Comparison of ENCODE assay signal across 8 cellular contexts in the genomic region with DNA sequence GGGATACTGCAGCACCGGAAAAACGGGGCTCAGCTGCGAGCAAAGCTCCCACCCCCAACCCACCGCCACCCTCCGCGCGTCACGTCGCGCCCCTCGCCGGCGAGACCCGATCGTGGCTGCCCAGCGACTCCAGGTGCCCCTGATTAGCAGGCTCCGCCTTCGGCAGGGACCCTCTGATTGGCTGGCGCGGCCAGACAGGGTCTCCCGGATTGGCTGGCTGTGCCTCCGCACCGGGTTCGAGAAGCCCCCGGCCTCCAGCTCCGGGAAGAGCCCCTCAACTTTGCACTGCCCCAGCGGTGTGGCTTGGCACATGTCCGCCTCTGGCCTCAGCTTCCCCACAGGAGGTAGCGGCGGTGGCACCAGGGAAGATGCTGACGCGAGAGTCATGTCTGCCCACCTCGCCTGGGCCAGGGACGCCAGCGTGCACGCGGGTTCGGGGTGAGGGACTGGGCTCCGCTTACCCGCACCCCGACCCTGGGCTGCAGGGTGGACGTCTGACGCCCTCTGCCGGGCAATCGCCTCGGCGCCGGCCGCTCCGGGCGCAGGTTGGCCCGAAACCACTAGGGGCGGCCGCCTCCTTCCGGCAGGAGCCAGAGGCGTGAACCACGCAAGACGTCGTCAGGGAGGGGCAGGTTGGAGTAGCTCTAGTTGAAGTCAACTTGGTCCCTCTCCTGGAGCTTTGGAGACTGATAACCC. TPM values are rescaled to one million over a fixed set of nuclear protein-coding genes. Genes with fewer than 3 reads are reported as not detected.
A peak's percentile ranks its signal among the peaks of the same experiment; 100 is the strongest.
DNase-seq lines count a peak whose midpoint lies in the region; ATAC-seq, FAIRE-seq and TF ChIP-seq lines count a peak whose summit lies in the region.

No MANE protein-coding gene starts in this region.

- CTCF ChIA-PET in WTC11 (lab: Charles Lee): interaction anchor here (0.6 to 12.5 kb wide), 87 partner anchors 13 to 1737 kb away, joined by 3 to 532 read pairs (median 5); a partner anchor contains a TSS

- H3K4me2 ChIP-seq in keratinocyte (ENCODE audit: control insufficient read depth, extremely low read depth, insufficient read depth, low read depth, low read length): peak overlapping the region; percentile 88

- peaks cover 42% of the 10 kb centered on the region for H3K4me1 ChIP-seq in keratinocyte (ENCODE audit: control insufficient read depth, extremely low read depth, insufficient read depth, low read length)

- dilution Hi-C loops in keratinocyte (cut with MboI; ENCODE audit: extremely low pct_ligation_motif_present, low sequenced_read_pairs): no loop called here

- H3K27me3 ChIP-seq in keratinocyte (ENCODE audit: control insufficient read depth, extremely low read depth, insufficient read depth, low read length): no peaks in the 10 kb centered on the region

- POLR2A ChIA-PET in WTC11 (lab: Charles Lee): interaction anchor here (0.6 to 11.7 kb wide), 9 partner anchors 9 to 359 kb away, joined by 3 to 161 read pairs (median 6); a partner anchor contains a TSS

- FAIRE-seq in keratinocyte (lab: Jason Lieb, UNC): no peak

- peak; percentile 87 for TF ChIP-seq CTCF in WTC11 (IDR thresholded peaks at IDR 0.05)
- TF ChIP-seq CTCF in cardiac fibroblast (IDR thresholded peaks at IDR 0.05; ENCODE audit: low read depth, low read length): peak; percentile 99
- peak in 2 of 3 experiments; percentile 97 to 100 for TF ChIP-seq CTCF in keratinocyte (optimal IDR thresholded peaks at IDR 0.05 in 1 of 3, IDR thresholded peaks at IDR 0.05 in 1 of 3, conservative IDR thresholded peaks at IDR 0.05 in 1 of 3; ENCODE audit: extremely low read depth in 1 of 3, insufficient read depth in 2 of 3, low read length in 3 of 3)

- peak overlapping the region; percentile 89 for H2AFZ ChIP-seq in keratinocyte (ENCODE audit: control insufficient read depth, low read length)

- H3K4me3 ChIP-seq in cardiac fibroblast (replicated peaks in 1 of 2; ENCODE audit: low read depth in 2 of 2, low read length in 2 of 2) (peak overlapping the region; percentile 52 to 53), keratinocyte (ENCODE audit: control insufficient read depth in 2 of 3, extremely low read depth in 1 of 3, insufficient read depth in 2 of 3, low read depth in 1 of 3, low read length in 3 of 3) (peak overlapping the region; percentile 39 to 67 (median 60))

- H3K9me1 ChIP-seq in keratinocyte (ENCODE audit: control insufficient read depth, extremely low read depth, insufficient read depth, low read length): no peaks in the 10 kb centered on the region

- no peaks in the 10 kb centered on the region for H3K9me3 ChIP-seq in keratinocyte (ENCODE audit: control insufficient read depth, low read depth, low read length)

- H3K36me3 Mint-ChIP-seq in WTC11: peaks cover 10% of the 10 kb centered on the region

- H3K27ac Mint-ChIP-seq in WTC11: peak overlapping the region; percentile 90

- peaks cover 49% of the 10 kb centered on the region for H3K4me1 Mint-ChIP-seq in WTC11

- H3K9me3 Mint-ChIP-seq in WTC11: no peaks in the 10 kb centered on the region

- H4K20me1 ChIP-seq in keratinocyte (ENCODE audit: control insufficient read depth, extremely low read depth, insufficient read depth, low read length): no peaks in the 10 kb centered on the region

- no peaks in the 10 kb centered on the region; the same call in 1 of the 2 replicates for H3K27me3 Mint-ChIP-seq in WTC11 (ENCODE audit: low read depth)

- peaks cover 5 to 6% of the 10 kb centered on the region in 2 experiments for H3K36me3 ChIP-seq in keratinocyte (ENCODE audit: control insufficient read depth in 2 of 2, extremely low read depth in 1 of 2, insufficient read depth in 2 of 2, low read length in 2 of 2)

- H3K79me2 ChIP-seq in keratinocyte (ENCODE audit: control insufficient read depth, insufficient read depth, low read length): peaks cover 5% of the 10 kb centered on the region

- H3K27ac ChIP-seq in keratinocyte (ENCODE audit: control insufficient read depth, insufficient read depth, low read length): peak overlapping the region; percentile 57

- peak overlapping the region; percentile 69 for H3K9ac ChIP-seq in keratinocyte (ENCODE audit: control insufficient read depth, extremely low read depth, insufficient read depth, low read length)

- peak; percentile 39 for ATAC-seq in GM18517 (IDR thresholded peaks at IDR 0.05; ENCODE audit: unreplicated experiment)
- ATAC-seq in HG03045 (IDR thresholded peaks at IDR 0.05; ENCODE audit: unreplicated experiment): peak; percentile 49
- ATAC-seq in WTC11: peak; percentile 60

- DNase-seq in A172 (ENCODE audit: low spot score) (peak; percentile 81), NCI-H2227 (lab: John Stamatoyannopoulos, UW; ENCODE audit: unreplicated experiment) (peak; percentile 92), WTC11 (ENCODE audit: low spot score) (peak; percentile 95), cardiac fibroblast (ENCODE audit: low read depth in 2 of 2) (peak; percentile 90 to 95), keratinocyte (ENCODE audit: low read depth, low spot score) (peak; percentile 76)
- DNase-seq in stimulated activated CD4-positive, alpha-beta T cell treated with anti-CD3 and anti-CD28 coated beads, Interleukin-15, amount 100 ng/mL, for 24 hours: peak; percentile 96

- peak overlapping the region; percentile 71 for H3K4me3 Mint-ChIP-seq in WTC11

TF ChIP-seq in WTC11, 78 proteins besides CTCF, POLR2A, EP300 and RAD21 (continues in another document):
- TF ChIP-seq TEAD4 (CRISPR knock-in tag; IDR thresholded peaks at IDR 0.05) (no peak), ZNF317 (CRISPR knock-in tag; IDR thresholded peaks at IDR 0.05; ENCODE audit: borderline replicate concordance, low read depth) (no peak), NR2C2 (CRISPR knock-in tag; IDR thresholded peaks at IDR 0.05) (no peak; the same call in 1 of the 2 replicates), FOXP1 (CRISPR knock-in tag; IDR thresholded peaks at IDR 0.05; ENCODE audit: borderline replicate concordance) (peak; percentile 96), PRRX2 (CRISPR knock-in tag; IDR thresholded peaks at IDR 0.05) (peak; percentile 83; the same call in 1 of the 2 replicates), TP53 (CRISPR knock-in tag; IDR thresholded peaks at IDR 0.05) (no peak)
- TF ChIP-seq, protein P1, sequence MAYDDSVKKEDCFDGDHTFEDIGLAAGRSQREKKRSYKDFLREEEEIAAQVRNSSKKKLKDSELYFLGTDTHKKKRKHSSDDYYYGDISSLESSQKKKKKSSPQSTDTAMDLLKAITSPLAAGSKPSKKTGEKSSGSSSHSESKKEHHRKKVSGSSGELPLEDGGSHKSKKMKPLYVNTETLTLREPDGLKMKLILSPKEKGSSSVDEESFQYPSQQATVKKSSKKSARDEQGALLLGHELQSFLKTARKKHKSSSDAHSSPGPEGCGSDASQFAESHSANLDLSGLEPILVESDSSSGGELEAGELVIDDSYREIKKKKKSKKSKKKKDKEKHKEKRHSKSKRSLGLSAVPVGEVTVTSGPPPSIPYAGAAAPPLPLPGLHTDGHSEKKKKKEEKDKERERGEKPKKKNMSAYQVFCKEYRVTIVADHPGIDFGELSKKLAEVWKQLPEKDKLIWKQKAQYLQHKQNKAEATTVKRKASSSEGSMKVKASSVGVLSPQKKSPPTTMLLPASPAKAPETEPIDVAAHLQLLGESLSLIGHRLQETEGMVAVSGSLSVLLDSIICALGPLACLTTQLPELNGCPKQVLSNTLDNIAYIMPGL (CRISPR knock-in tag; IDR thresholded peaks at IDR 0.05): peak; percentile 100
- TF ChIP-seq, protein P2, sequence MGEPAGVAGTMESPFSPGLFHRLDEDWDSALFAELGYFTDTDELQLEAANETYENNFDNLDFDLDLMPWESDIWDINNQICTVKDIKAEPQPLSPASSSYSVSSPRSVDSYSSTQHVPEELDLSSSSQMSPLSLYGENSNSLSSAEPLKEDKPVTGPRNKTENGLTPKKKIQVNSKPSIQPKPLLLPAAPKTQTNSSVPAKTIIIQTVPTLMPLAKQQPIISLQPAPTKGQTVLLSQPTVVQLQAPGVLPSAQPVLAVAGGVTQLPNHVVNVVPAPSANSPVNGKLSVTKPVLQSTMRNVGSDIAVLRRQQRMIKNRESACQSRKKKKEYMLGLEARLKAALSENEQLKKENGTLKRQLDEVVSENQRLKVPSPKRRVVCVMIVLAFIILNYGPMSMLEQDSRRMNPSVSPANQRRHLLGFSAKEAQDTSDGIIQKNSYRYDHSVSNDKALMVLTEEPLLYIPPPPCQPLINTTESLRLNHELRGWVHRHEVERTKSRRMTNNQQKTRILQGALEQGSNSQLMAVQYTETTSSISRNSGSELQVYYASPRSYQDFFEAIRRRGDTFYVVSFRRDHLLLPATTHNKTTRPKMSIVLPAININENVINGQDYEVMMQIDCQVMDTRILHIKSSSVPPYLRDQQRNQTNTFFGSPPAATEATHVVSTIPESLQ (CRISPR knock-in tag; IDR thresholded peaks at IDR 0.05): no peak
- TF ChIP-seq, protein P3, sequence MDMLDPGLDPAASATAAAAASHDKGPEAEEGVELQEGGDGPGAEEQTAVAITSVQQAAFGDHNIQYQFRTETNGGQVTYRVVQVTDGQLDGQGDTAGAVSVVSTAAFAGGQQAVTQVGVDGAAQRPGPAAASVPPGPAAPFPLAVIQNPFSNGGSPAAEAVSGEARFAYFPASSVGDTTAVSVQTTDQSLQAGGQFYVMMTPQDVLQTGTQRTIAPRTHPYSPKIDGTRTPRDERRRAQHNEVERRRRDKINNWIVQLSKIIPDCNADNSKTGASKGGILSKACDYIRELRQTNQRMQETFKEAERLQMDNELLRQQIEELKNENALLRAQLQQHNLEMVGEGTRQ (CRISPR knock-in tag; IDR thresholded peaks at IDR 0.05): no peak

RNA-seq across cellular contexts. Expression of a gene that starts 0.5 kb away (rescaled TPM):
- total RNA-seq in A172 (2014; rRNA removed; shearing (Covaris generic)): 1.8 and 2.7 TPM in 2 replicates
- 35.8 to 45.3 TPM (median 36.2 TPM) in 3 replicates for total RNA-seq in WTC11 (2021)
- 2.8 to 4.3 TPM (median 4.1 TPM) in 3 replicates for polyA plus RNA-seq in keratinocyte
- 3.3 TPM for polyA plus RNA-seq in keratinocyte (2011; ENCODE audit: low read depth)
- 3.1 and 5.3 TPM in 2 replicates for polyA plus RNA-seq in keratinocyte (2011; cell fraction: cytosol; rRNA removed)
- 4.8 and 5.9 TPM in 2 replicates for polyA plus RNA-seq in keratinocyte (2011; cell fraction: nucleus; rRNA removed)
- polyA plus RNA-seq in keratinocyte (2012; ENCODE audit: low replicate concordance): 2.5 and 6.1 TPM in 2 replicates
- polyA minus RNA-seq in keratinocyte: 7.0 to 7.7 TPM (median 7.7 TPM) in 3 replicates
- polyA minus RNA-seq in keratinocyte (2011; cell fraction: cytosol; rRNA and poly(A)+ RNA removed): 11.5 TPM
- 3.7 and 4.3 TPM in 2 replicates for polyA minus RNA-seq in keratinocyte (2011; cell fraction: nucleus; rRNA and poly(A)+ RNA removed)

RNA-seq across cellular contexts. Expression of a gene that starts 9.8 kb away (rescaled TPM):
- 1.9 and 2.4 TPM in 2 replicates for total RNA-seq in A172 (2014; rRNA removed; shearing (Covaris generic))
- total RNA-seq in WTC11 (2021): 18.0 to 19.5 TPM (median 18.4 TPM) in 3 replicates
- 0.71 to 1.2 TPM (median 0.72 TPM) in 3 replicates for polyA plus RNA-seq in keratinocyte
- 2.3 TPM for polyA plus RNA-seq in keratinocyte (2011; ENCODE audit: low read depth)
- 0.83 and 1.4 TPM in 2 replicates for polyA plus RNA-seq in keratinocyte (2011; cell fraction: cytosol; rRNA removed)
- 7.9 and 9.7 TPM in 2 replicates for polyA plus RNA-seq in keratinocyte (2011; cell fraction: nucleus; rRNA removed)
- polyA plus RNA-seq in keratinocyte (2012; ENCODE audit: low replicate concordance): 5.2 and 6.0 TPM in 2 replicates
- 1.5 to 8.6 TPM (median 2.4 TPM) in 3 replicates for polyA minus RNA-seq in keratinocyte
- 4.0 TPM for polyA minus RNA-seq in keratinocyte (2011; cell fraction: cytosol; rRNA and poly(A)+ RNA removed)
- 5.5 and 6.5 TPM in 2 replicates for polyA minus RNA-seq in keratinocyte (2011; cell fraction: nucleus; rRNA and poly(A)+ RNA removed)

Comparison
In these comparisons a context has a peak if more than half of its experiments do, and no peak if none do; other contexts are left out.
1. Peak in every context shown above with its lines: DNase-seq, ATAC-seq, H3K4me3 ChIP-seq and H3K27ac ChIP-seq.